In genomic region chr7:44279731-44280505, GRCh38 we compare ENCODE assay signal across 19 cellular contexts. TPM values are rescaled to one million over a fixed set of nuclear protein-coding genes. Genes with fewer than 3 reads are reported as not detected.
DNase-seq lines count a peak whose midpoint lies in the region; ATAC-seq and TF ChIP-seq lines count a peak whose summit lies in the region.
"Had no signal": no experiment of that assay in that cellular context is flagged by ENCODE, and none has a peak within 500 bp of the region (broad histone marks: within the 10 kb centered on the region; RNA-seq: fewer than 3 reads in every experiment).

No MANE protein-coding gene starts in this region.

- no peak for TF ChIP-seq CTCF in ascending aorta (IDR thresholded peaks at IDR 0.05)
- no peak for TF ChIP-seq CTCF in tibial artery (IDR thresholded peaks at IDR 0.05)

- ATAC-seq in HG02884 (IDR thresholded peaks at IDR 0.05; ENCODE audit: unreplicated experiment), result no peak
- ATAC-seq: A549 had no signal

- H3K36me3 ChIP-seq in ascending aorta, result no peaks in the 10 kb centered on the region
- H3K36me3 ChIP-seq in tibial artery, result no peaks in the 10 kb centered on the region
- H3K36me3 ChIP-seq: thyroid gland had no signal

- POLR2A ChIA-PET in activated CD4-positive, alpha-beta memory T cell treated with anti-CD3 and anti-CD28 coated beads for 36 hours (lab: Charles Lee), result no interaction called here
- POLR2A ChIA-PET in activated CD4-positive, alpha-beta memory T cell treated with anti-CD3 and anti-CD28 coated beads, Interleukin-2, amount 10 ng/mL, durations not matched to agents 7 days and 5 days (lab: Charles Lee), result no interaction called here

- intact Hi-C loops in activated CD4-positive, alpha-beta memory T cell treated with anti-CD3 and anti-CD28 coated beads for 36 hours (cut with micrococcal nuclease), result no loop called here
- intact Hi-C loops in ascending aorta (cut with DNase I), result no loop called here
- intact Hi-C loops in tibial artery (cut with DNase I; ENCODE audit: low total_unique reads), result no loop called here

- H3K36me3 Mint-ChIP-seq in activated CD4-positive, alpha-beta memory T cell treated with anti-CD3 and anti-CD28 coated beads for 36 hours, result no peaks in the 10 kb centered on the region
- H3K36me3 Mint-ChIP-seq in activated CD4-positive, alpha-beta memory T cell treated with anti-CD3 and anti-CD28 coated beads, Interleukin-2, amount 10 ng/mL, durations not matched to agents 7 days and 5 days (ENCODE audit: low read depth), result no peaks in the 10 kb centered on the region
- H3K36me3 Mint-ChIP-seq: activated naive CD4-positive, alpha-beta T cell treated with anti-CD3 and anti-CD28 coated beads, Interleukin-2, amount 50 U/mL, for 24 hours; CD8-positive, alpha-beta memory T cell; immature natural killer cell had no signal

- no peak overlapping the region for H3K27ac Mint-ChIP-seq in activated CD4-positive, alpha-beta memory T cell treated with anti-CD3 and anti-CD28 coated beads for 36 hours
- H3K27ac Mint-ChIP-seq in activated CD4-positive, alpha-beta memory T cell treated with anti-CD3 and anti-CD28 coated beads, Interleukin-2, amount 10 ng/mL, durations not matched to agents 7 days and 5 days, result no peak overlapping the region
- H3K27ac Mint-ChIP-seq: T-helper 2 cell treated with Interferon-gamma antibody and Interleukin-4, amounts not matched to agents 5 μg/mL and 100 μg/mL, for 36 hours had no signal

- H3K9me3 ChIP-seq in ascending aorta (no peaks in the 10 kb centered on the region), tibial artery (no peaks in the 10 kb centered on the region)
- H3K9me3 ChIP-seq: A549, thyroid gland had no signal

- H3K27me3 ChIP-seq in ascending aorta, result no peaks in the 10 kb centered on the region
- peaks cover 0 to 11% of the 10 kb centered on the region in 2 donors for H3K27me3 ChIP-seq in tibial artery
- H3K27me3 ChIP-seq: thyroid gland had no signal

- DNase-seq in activated CD4-positive, alpha-beta memory T cell treated with anti-CD3 and anti-CD28 coated beads for 36 hours, result peak; percentile 5
- DNase-seq in activated CD4-positive, alpha-beta memory T cell treated with anti-CD3 and anti-CD28 coated beads, Interleukin-2, amount 10 ng/mL, durations not matched to agents 7 days and 5 days, result no peak
- DNase-seq in ascending aorta (ENCODE audit: low spot score in 2 of 2) (peak; percentile 4 to 42), mesenteric fat pad (ENCODE audit: low spot score) (peak; percentile 79), tibial artery (peak; percentile 7 to 47), RPMI8226 (no peak), NCI-H1694 treated with DMSO at 0.1 percent for 48 hours (lab: John Stamatoyannopoulos, UW) (no peak)
- DNase-seq: activated CD4-positive, alpha-beta T cell treated with anti-CD3 and anti-CD28 coated beads, Interleukin-2, amount 50 U/mL, for 48 hours; foreskin melanocyte; immature natural killer cell; MM.1S; NCI-H2081 treated with DMSO at 0.1 percent for 48 hours; SHP77 had no signal

- H3K27me3 Mint-ChIP-seq in activated CD4-positive, alpha-beta memory T cell treated with anti-CD3 and anti-CD28 coated beads for 36 hours, result no peaks in the 10 kb centered on the region
- no peaks in the 10 kb centered on the region for H3K27me3 Mint-ChIP-seq in activated CD4-positive, alpha-beta memory T cell treated with anti-CD3 and anti-CD28 coated beads, Interleukin-2, amount 10 ng/mL, durations not matched to agents 7 days and 5 days
- H3K27me3 Mint-ChIP-seq: activated naive CD4-positive, alpha-beta T cell treated with anti-CD3 and anti-CD28 coated beads, Interleukin-2, amount 50 U/mL, for 24 hours; CD8-positive, alpha-beta memory T cell had no signal

- H3K4me1 Mint-ChIP-seq in activated CD4-positive, alpha-beta memory T cell treated with anti-CD3 and anti-CD28 coated beads for 36 hours (ENCODE audit: low read depth), result no peaks in the 10 kb centered on the region
- no peaks in the 10 kb centered on the region for H3K4me1 Mint-ChIP-seq in activated CD4-positive, alpha-beta memory T cell treated with anti-CD3 and anti-CD28 coated beads, Interleukin-2, amount 10 ng/mL, durations not matched to agents 7 days and 5 days
- H3K4me1 Mint-ChIP-seq: activated naive CD4-positive, alpha-beta T cell treated with anti-CD3 and anti-CD28 coated beads, Interleukin-2, amount 50 U/mL, for 24 hours; CD8-positive, alpha-beta memory T cell; immature natural killer cell had no signal

- CTCF ChIA-PET in activated CD4-positive, alpha-beta memory T cell treated with anti-CD3 and anti-CD28 coated beads for 36 hours (lab: Charles Lee), result interaction anchor here (2.5 kb wide), 1 partner anchor 39 kb away, joined by 6 read pairs; no protein-coding TSS in a partner anchor
- CTCF ChIA-PET in activated CD4-positive, alpha-beta memory T cell treated with anti-CD3 and anti-CD28 coated beads, Interleukin-2, amount 10 ng/mL, durations not matched to agents 7 days and 5 days (lab: Charles Lee), result no interaction called here

- H3K4me3 Mint-ChIP-seq in activated CD4-positive, alpha-beta memory T cell treated with anti-CD3 and anti-CD28 coated beads for 36 hours, result no peak overlapping the region
- H3K4me3 Mint-ChIP-seq in activated CD4-positive, alpha-beta memory T cell treated with anti-CD3 and anti-CD28 coated beads, Interleukin-2, amount 10 ng/mL, durations not matched to agents 7 days and 5 days, result no peak overlapping the region
- H3K4me3 Mint-ChIP-seq: activated naive CD4-positive, alpha-beta T cell treated with anti-CD3 and anti-CD28 coated beads, Interleukin-2, amount 50 U/mL, for 24 hours; CD8-positive, alpha-beta memory T cell; immature natural killer cell; T-helper 2 cell treated with Interferon-gamma antibody and Interleukin-4, amounts not matched to agents 5 μg/mL and 100 μg/mL, for 36 hours had no signal

- H3K9me3 Mint-ChIP-seq in activated CD4-positive, alpha-beta memory T cell treated with anti-CD3 and anti-CD28 coated beads for 36 hours, result no peaks in the 10 kb centered on the region
- H3K9me3 Mint-ChIP-seq in activated CD4-positive, alpha-beta memory T cell treated with anti-CD3 and anti-CD28 coated beads, Interleukin-2, amount 10 ng/mL, durations not matched to agents 7 days and 5 days, result no peaks in the 10 kb centered on the region
- H3K9me3 Mint-ChIP-seq: activated naive CD4-positive, alpha-beta T cell treated with anti-CD3 and anti-CD28 coated beads, Interleukin-2, amount 50 U/mL, for 24 hours; CD8-positive, alpha-beta memory T cell; immature natural killer cell; T-helper 2 cell treated with Interferon-gamma antibody and Interleukin-4, amounts not matched to agents 5 μg/mL and 100 μg/mL, for 36 hours had no signal

- H3K27ac ChIP-seq in ascending aorta, result no peak overlapping the region
- no peak overlapping the region for H3K27ac ChIP-seq in tibial artery
- H3K27ac ChIP-seq: A549, thyroid gland had no signal

- H3K4me1 ChIP-seq in ascending aorta, result no peaks in the 10 kb centered on the region
- peaks cover 0 to 4% (median 0%) of the 10 kb centered on the region in 4 donors for H3K4me1 ChIP-seq in tibial artery
- H3K4me1 ChIP-seq: A549 had no signal

- H3K4me3 ChIP-seq in ascending aorta, result no peak overlapping the region
- no peak overlapping the region for H3K4me3 ChIP-seq in tibial artery
- H3K4me3 ChIP-seq: A549, thyroid gland had no signal

RNA-seq across cellular contexts. Expression of gene CAMK2B, which starts 45.5 kb away (rescaled TPM):
- total RNA-seq in activated CD4-positive, alpha-beta memory T cell treated with anti-CD3 and anti-CD28 coated beads for 36 hours, result under 1 TPM; 0.46 to 0.76 TPM
- under 1 TPM in 1 of 2 experiments, not detected in 1; 0.10 TPM for total RNA-seq in activated CD4-positive, alpha-beta memory T cell treated with anti-CD3 and anti-CD28 coated beads, Interleukin-2, amount 10 ng/mL, durations not matched to agents 7 days and 5 days
- 3.2 TPM for total RNA-seq in ascending aorta
- 1.2 TPM for total RNA-seq in mesenteric fat pad

Comparison
In these comparisons a context has a peak if more than half of its experiments do, and no peak if none do; other contexts are left out.
1. DNase-seq: peak in activated CD4-positive, alpha-beta memory T cell treated with anti-CD3 and anti-CD28 coated beads for 36 hours (single experiment), ascending aorta (2 of 2), mesenteric fat pad (single experiment) and tibial artery (2 of 2); none in activated CD4-positive, alpha-beta memory T cell treated with anti-CD3 and anti-CD28 coated beads, Interleukin-2, amount 10 ng/mL, durations not matched to agents 7 days and 5 days (single experiment), RPMI8226 (single experiment) and NCI-H1694 treated with DMSO at 0.1 percent for 48 hours (single experiment).